ENCODE assay signal across 24 cellular contexts in the genomic region with DNA sequence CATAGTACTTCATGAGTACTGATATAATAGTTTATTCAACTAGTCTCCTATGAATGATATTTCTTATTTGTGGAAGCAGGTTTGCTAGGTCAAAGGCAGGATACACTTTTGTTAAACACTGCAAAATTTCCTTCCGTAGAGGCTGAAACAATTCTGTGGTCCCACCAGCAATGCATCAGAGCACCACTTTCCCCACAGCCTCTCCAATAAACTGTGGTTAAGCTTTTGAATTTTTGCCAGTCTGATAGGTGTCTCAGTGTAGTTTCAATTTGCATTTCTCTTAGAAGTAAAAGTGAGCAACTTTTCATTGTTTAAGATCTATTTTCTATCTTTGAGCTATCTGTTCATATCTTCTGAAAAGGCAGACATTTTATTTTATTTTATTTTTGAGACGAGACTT. TPM values are rescaled to one million over a fixed set of nuclear protein-coding genes. Genes with fewer than 3 reads are reported as not detected.
DNase-seq lines count a peak whose midpoint lies in the region; ATAC-seq and TF ChIP-seq lines count a peak whose summit lies in the region.
"Had no signal": no experiment of that assay in that cellular context is flagged by ENCODE, and none has a peak within 500 bp of the region (broad histone marks: within the 10 kb centered on the region; RNA-seq: fewer than 3 reads in every experiment).

No MANE protein-coding gene starts in this region.

- H3K36me3 Mint-ChIP-seq in activated CD8-positive, alpha-beta memory T cell treated with anti-CD3 and anti-CD28 coated beads, Interleukin-2, amount 10 ng/mL, durations not matched to agents 7 days and 5 days = peaks cover 42% of the 10 kb centered on the region
- peaks cover 47% of the 10 kb centered on the region for H3K36me3 Mint-ChIP-seq in activated T-helper 2 cell treated with anti-CD3 and anti-CD28 coated beads, Interferon-gamma antibody, Interleukin-2, Interleukin-4, amounts not matched to agents 10 μg/mL and 5 μg/mL and 100 μg/mL, durations not matched to agents 14 hours and 24 hours and 36 hours (ENCODE audit: low read depth)

- DNase-seq in activated CD8-positive, alpha-beta memory T cell treated with anti-CD3 and anti-CD28 coated beads, Interleukin-2, amount 10 ng/mL, durations not matched to agents 7 days and 5 days = peak; percentile 57
- DNase-seq in activated CD8-positive, alpha-beta memory T cell treated with anti-CD3 and anti-CD28 coated beads, Interleukin-2, amount 50 U/mL, for 48 hours = no peak
- DNase-seq in DND-41 (no peak), SHP77 treated with DMSO at 0.1 percent for 48 hours (lab: John Stamatoyannopoulos, UW) (no peak)
- no peak for DNase-seq in activated T-helper 2 cell treated with anti-CD3 and anti-CD28 coated beads, Interferon-gamma antibody, Interleukin-2, Interleukin-4, amounts not matched to agents 10 μg/mL and 5 μg/mL and 100 μg/mL, durations not matched to agents 14 hours and 24 hours and 36 hours (ENCODE audit: low spot score)
- DNase-seq: activated CD4-positive, alpha-beta T cell treated with anti-CD3 and anti-CD28 coated beads for 1 hour; DMS79 treated with DMSO at 0.1 percent for 48 hours; kidney; NCI-H1417; NCI-H774; PC-9 had no signal

- peaks cover 2% of the 10 kb centered on the region for H3K9me3 Mint-ChIP-seq in activated CD8-positive, alpha-beta memory T cell treated with anti-CD3 and anti-CD28 coated beads, Interleukin-2, amount 10 ng/mL, durations not matched to agents 7 days and 5 days (ENCODE audit: low read depth)
- no peaks in the 10 kb centered on the region for H3K9me3 Mint-ChIP-seq in activated T-helper 2 cell treated with anti-CD3 and anti-CD28 coated beads, Interferon-gamma antibody, Interleukin-2, Interleukin-4, amounts not matched to agents 10 μg/mL and 5 μg/mL and 100 μg/mL, durations not matched to agents 14 hours and 24 hours and 36 hours
- H3K9me3 Mint-ChIP-seq: brain, memory B cell had no signal

- no peak overlapping the region for H3K4me2 ChIP-seq in DND-41 (ENCODE audit: insufficient read depth, low read length)
- H3K4me2 ChIP-seq: GM23338, hepatocyte, PC-9 had no signal

- H3K9me3 ChIP-seq in DND-41 (ENCODE audit: insufficient read depth, low read length, severe bottlenecking) (no peaks in the 10 kb centered on the region), neutrophil (no peaks in the 10 kb centered on the region)
- H3K9me3 ChIP-seq: SJSA1, thoracic aorta had no signal

- H3K27me3 Mint-ChIP-seq in activated CD8-positive, alpha-beta memory T cell treated with anti-CD3 and anti-CD28 coated beads, Interleukin-2, amount 10 ng/mL, durations not matched to agents 7 days and 5 days = no peaks in the 10 kb centered on the region
- H3K27me3 Mint-ChIP-seq in activated T-helper 2 cell treated with anti-CD3 and anti-CD28 coated beads, Interferon-gamma antibody, Interleukin-2, Interleukin-4, amounts not matched to agents 10 μg/mL and 5 μg/mL and 100 μg/mL, durations not matched to agents 14 hours and 24 hours and 36 hours (ENCODE audit: low read depth) = no peaks in the 10 kb centered on the region
- H3K27me3 Mint-ChIP-seq: brain, memory B cell, progenitor cell of endocrine pancreas had no signal

- H2AFZ ChIP-seq in DND-41 (ENCODE audit: low read depth, low read length) = no peak overlapping the region
- H2AFZ ChIP-seq: GM23338, hepatocyte, PC-9 had no signal

- H3K4me1 Mint-ChIP-seq in activated CD8-positive, alpha-beta memory T cell treated with anti-CD3 and anti-CD28 coated beads, Interleukin-2, amount 10 ng/mL, durations not matched to agents 7 days and 5 days = peaks cover 12% of the 10 kb centered on the region
- peaks cover 10% of the 10 kb centered on the region for H3K4me1 Mint-ChIP-seq in activated T-helper 2 cell treated with anti-CD3 and anti-CD28 coated beads, Interferon-gamma antibody, Interleukin-2, Interleukin-4, amounts not matched to agents 10 μg/mL and 5 μg/mL and 100 μg/mL, durations not matched to agents 14 hours and 24 hours and 36 hours (ENCODE audit: low read depth)

- no peaks in the 10 kb centered on the region for H3K4me1 ChIP-seq in DND-41 (ENCODE audit: insufficient read depth, low read length)
- H3K4me1 ChIP-seq in neutrophil (ENCODE audit: control insufficient read depth in 1 of 2, insufficient read depth in 1 of 2, low read depth in 1 of 2, low read length in 1 of 2) = peaks cover 6% of the 10 kb centered on the region in 2 experiments
- H3K4me1 ChIP-seq: SJSA1 had no signal

- intact Hi-C loops in activated T-helper 2 cell treated with anti-CD3 and anti-CD28 coated beads, Interferon-gamma antibody, Interleukin-2, Interleukin-4, amounts not matched to agents 10 μg/mL and 5 μg/mL and 100 μg/mL, durations not matched to agents 14 hours and 24 hours and 36 hours (cut with micrococcal nuclease) = no loop called here

- no peaks in the 10 kb centered on the region for H3K79me2 ChIP-seq in DND-41 (ENCODE audit: insufficient read depth, low read length)
- H3K79me2 ChIP-seq: hepatocyte had no signal

- H4K20me1 ChIP-seq in DND-41 (ENCODE audit: insufficient read depth, low read length) = no peaks in the 10 kb centered on the region; the same call in 1 of the 2 replicates

- no peak overlapping the region for H3K27ac ChIP-seq in DND-41 (ENCODE audit: low read length)
- peak overlapping the region; percentile 26 for H3K27ac ChIP-seq in neutrophil
- H3K27ac ChIP-seq: coronary artery, hepatocyte, PC-9, SJSA1, skin epidermis, thoracic aorta had no signal

- H3K27ac Mint-ChIP-seq in activated CD8-positive, alpha-beta memory T cell treated with anti-CD3 and anti-CD28 coated beads, Interleukin-2, amount 10 ng/mL, durations not matched to agents 7 days and 5 days = peak overlapping the region; percentile 63
- H3K27ac Mint-ChIP-seq in activated T-helper 2 cell treated with anti-CD3 and anti-CD28 coated beads, Interferon-gamma antibody, Interleukin-2, Interleukin-4, amounts not matched to agents 10 μg/mL and 5 μg/mL and 100 μg/mL, durations not matched to agents 14 hours and 24 hours and 36 hours = peak overlapping the region; percentile 57
- H3K27ac Mint-ChIP-seq: brain, GM23338, memory B cell, progenitor cell of endocrine pancreas had no signal

- H3K9ac ChIP-seq in DND-41 (ENCODE audit: low read depth, low read length) = no peak overlapping the region

- ATAC-seq in activated CD8-positive, alpha-beta memory T cell treated with anti-CD3 and anti-CD28 coated beads, Interleukin-2, amount 10 ng/mL, durations not matched to agents 7 days and 5 days = peak; percentile 69
- ATAC-seq in DND-41 (ENCODE audit: insufficient read depth, low read depth) (peak; percentile 45; the same call in 1 of the 3 replicates), GM18868 (IDR thresholded peaks at IDR 0.05; ENCODE audit: unreplicated experiment) (no peak), GM18520 (IDR thresholded peaks at IDR 0.05; ENCODE audit: unreplicated experiment) (no peak)
- ATAC-seq: GM23338 had no signal

- TF ChIP-seq CTCF in DND-41 (IDR thresholded peaks at IDR 0.05; ENCODE audit: borderline replicate concordance, extremely low read depth, low read length, poor library complexity, severe bottlenecking) (no peak), neutrophil (IDR thresholded peaks at IDR 0.05) (no peak)

- peaks cover 25% of the 10 kb centered on the region for H3K36me3 ChIP-seq in DND-41 (ENCODE audit: insufficient read depth, low read length)
- peaks cover 96% of the 10 kb centered on the region for H3K36me3 ChIP-seq in neutrophil

- H3K27me3 ChIP-seq in DND-41 (ENCODE audit: insufficient read depth, low read length, poor library complexity) = no peaks in the 10 kb centered on the region
- no peaks in the 10 kb centered on the region for H3K27me3 ChIP-seq in neutrophil
- H3K27me3 ChIP-seq: hepatocyte, SJSA1 had no signal

- H3K4me3 ChIP-seq in DND-41 (ENCODE audit: low read depth in 1 of 2, low read length in 2 of 2) (no peak overlapping the region), neutrophil (ENCODE audit: low read depth in 1 of 2, low read length in 1 of 2) (no peak overlapping the region)
- H3K4me3 ChIP-seq: coronary artery, GM23338, hepatocyte, PC-9, SJSA1, skin epidermis, thoracic aorta had no signal

- CTCF ChIA-PET in activated CD8-positive, alpha-beta memory T cell treated with anti-CD3 and anti-CD28 coated beads, Interleukin-2, amount 10 ng/mL, durations not matched to agents 7 days and 5 days (lab: Charles Lee) = interaction anchor here (0.9 to 1.3 kb wide), 2 partner anchors 9 to 242 kb away, joined by 3 to 5 read pairs; no protein-coding TSS in a partner anchor

- H3K4me3 Mint-ChIP-seq in activated CD8-positive, alpha-beta memory T cell treated with anti-CD3 and anti-CD28 coated beads, Interleukin-2, amount 10 ng/mL, durations not matched to agents 7 days and 5 days = no peak overlapping the region
- H3K4me3 Mint-ChIP-seq in activated T-helper 2 cell treated with anti-CD3 and anti-CD28 coated beads, Interferon-gamma antibody, Interleukin-2, Interleukin-4, amounts not matched to agents 10 μg/mL and 5 μg/mL and 100 μg/mL, durations not matched to agents 14 hours and 24 hours and 36 hours (ENCODE audit: low read depth) = no peak overlapping the region
- H3K4me3 Mint-ChIP-seq: CD14-positive monocyte, GM23338 had no signal

RNA-seq across cellular contexts. Expression of a gene that starts 36.4 kb away (rescaled TPM):
- 1 to 10 TPM; 2.7 to 7.0 TPM for total RNA-seq in activated CD8-positive, alpha-beta memory T cell treated with anti-CD3 and anti-CD28 coated beads, Interleukin-2, amount 10 ng/mL, durations not matched to agents 7 days and 5 days
- 3.1 and 3.8 TPM in 2 replicates for total RNA-seq in activated T-helper 2 cell treated with anti-CD3 and anti-CD28 coated beads, Interferon-gamma antibody, Interleukin-2, Interleukin-4, amounts not matched to agents 10 μg/mL and 5 μg/mL and 100 μg/mL, durations not matched to agents 14 hours and 24 hours and 36 hours
- total RNA-seq: progenitor cell of endocrine pancreas had no signal

Comparison
In these comparisons a context has a peak if more than half of its experiments do, and no peak if none do; other contexts are left out.
1. ATAC-seq: peak in activated CD8-positive, alpha-beta memory T cell treated with anti-CD3 and anti-CD28 coated beads, Interleukin-2, amount 10 ng/mL, durations not matched to agents 7 days and 5 days (single experiment) and DND-41 (single experiment); none in GM18868 (single experiment) and GM18520 (single experiment).